In genomic region chr11:106724293-106724892, GRCh38 we compare ENCODE assay signal across 12 cellular contexts.
DNase-seq lines count a peak whose midpoint lies in the region; ATAC-seq and TF ChIP-seq lines count a peak whose summit lies in the region.
"Had no signal": no experiment of that assay in that cellular context is flagged by ENCODE, and none has a peak within 500 bp of the region (broad histone marks: within the 10 kb centered on the region; RNA-seq: fewer than 3 reads in every experiment).

No MANE protein-coding gene starts in this region.

- TF ChIP-seq CTCF in fibroblast of mammary gland (conservative IDR thresholded peaks at IDR 0.05; ENCODE audit: control insufficient read depth, insufficient read depth, low read depth, low read length), result no peak

- H3K4me3 ChIP-seq in fibroblast of mammary gland (ENCODE audit: control insufficient read depth, low read depth, low read length), result no peak overlapping the region

- DNase-seq in NCI-H1105 treated with DMSO at 0.1 percent for 48 hours (lab: John Stamatoyannopoulos, UW) (peak; percentile 3), NCI-H1105 (lab: John Stamatoyannopoulos, UW) (no peak), NCI-H510A treated with DMSO at 0.1 percent for 48 hours (lab: John Stamatoyannopoulos, UW) (peak; percentile 84), fibroblast of mammary gland (ENCODE audit: low read depth) (peak; percentile 49), stromal cell of bone marrow (ENCODE audit: low read depth) (peak; percentile 5), NCI-H1048 (lab: John Stamatoyannopoulos, UW) (no peak)
- DNase-seq: activated naive CD8-positive, alpha-beta T cell treated with anti-CD3 and anti-CD28 coated beads, Interleukin-2, amount 50 U/mL, for 24 hours; cortex of kidney; stimulated activated CD4-positive, alpha-beta T cell treated with anti-CD3 and anti-CD28 coated beads, Interleukin-15, amount 100 ng/mL, for 24 hours; SW 1271 had no signal

- no peak overlapping the region for H3K27ac Mint-ChIP-seq in activated T-helper 17 cell treated with anti-CD3 and anti-CD28 coated beads, Interleukin-2, amount 50 U/mL, for 72 hours
- H3K27ac Mint-ChIP-seq: activated naive CD8-positive, alpha-beta T cell treated with anti-CD3 and anti-CD28 coated beads, Interleukin-2, amount 50 U/mL, for 24 hours had no signal

- no peaks in the 10 kb centered on the region for H3K27me3 Mint-ChIP-seq in activated T-helper 17 cell treated with anti-CD3 and anti-CD28 coated beads, Interleukin-2, amount 50 U/mL, for 72 hours
- H3K27me3 Mint-ChIP-seq: activated naive CD8-positive, alpha-beta T cell treated with anti-CD3 and anti-CD28 coated beads, Interleukin-2, amount 50 U/mL, for 24 hours had no signal

- H3K4me3 Mint-ChIP-seq in activated T-helper 17 cell treated with anti-CD3 and anti-CD28 coated beads, Interleukin-2, amount 50 U/mL, for 72 hours, result no peak overlapping the region
- H3K4me3 Mint-ChIP-seq: activated naive CD8-positive, alpha-beta T cell treated with anti-CD3 and anti-CD28 coated beads, Interleukin-2, amount 50 U/mL, for 24 hours had no signal

- H3K9me3 Mint-ChIP-seq in activated T-helper 17 cell treated with anti-CD3 and anti-CD28 coated beads, Interleukin-2, amount 50 U/mL, for 72 hours, result peaks cover 6% of the 10 kb centered on the region
- H3K9me3 Mint-ChIP-seq: activated naive CD8-positive, alpha-beta T cell treated with anti-CD3 and anti-CD28 coated beads, Interleukin-2, amount 50 U/mL, for 24 hours had no signal

- ATAC-seq in activated T-helper 17 cell treated with anti-CD3 and anti-CD28 coated beads, Interleukin-2, amount 50 U/mL, for 72 hours (replicated peaks), result no peak
- no peak for ATAC-seq in GM21529 (IDR thresholded peaks at IDR 0.05; ENCODE audit: unreplicated experiment)
- ATAC-seq: activated naive CD8-positive, alpha-beta T cell treated with anti-CD3 and anti-CD28 coated beads, Interleukin-2, amount 50 U/mL, for 24 hours had no signal

- H3K4me1 Mint-ChIP-seq in activated T-helper 17 cell treated with anti-CD3 and anti-CD28 coated beads, Interleukin-2, amount 50 U/mL, for 72 hours, result no peaks in the 10 kb centered on the region
- H3K4me1 Mint-ChIP-seq: activated naive CD8-positive, alpha-beta T cell treated with anti-CD3 and anti-CD28 coated beads, Interleukin-2, amount 50 U/mL, for 24 hours had no signal

- no peaks in the 10 kb centered on the region for H3K36me3 Mint-ChIP-seq in activated T-helper 17 cell treated with anti-CD3 and anti-CD28 coated beads, Interleukin-2, amount 50 U/mL, for 72 hours (ENCODE audit: low read depth)

Comparison
In these comparisons a context has a peak if more than half of its experiments do, and no peak if none do; other contexts are left out.
1. DNase-seq: peak in NCI-H1105 treated with DMSO at 0.1 percent for 48 hours (single experiment), NCI-H510A treated with DMSO at 0.1 percent for 48 hours (single experiment), fibroblast of mammary gland (single experiment) and stromal cell of bone marrow (single experiment); none in NCI-H1105 (single experiment) and NCI-H1048 (single experiment).